Comparison of ENCODE assay signal across 7 cellular contexts in genomic region chr19:53868892-53869804, GRCh38. TPM values are rescaled to one million over a fixed set of nuclear protein-coding genes. Genes with fewer than 3 reads are reported as not detected.
DNase-seq lines count a peak whose midpoint lies in the region; ATAC-seq and FAIRE-seq lines count a peak whose summit lies in the region.

No MANE protein-coding gene starts in this region.

- peak overlapping the region; percentile 69 for H3K27ac Mint-ChIP-seq in activated naive CD4-positive, alpha-beta T cell treated with anti-CD3 and anti-CD28 coated beads for 36 hours

- CTCF ChIA-PET in activated naive CD4-positive, alpha-beta T cell treated with anti-CD3 and anti-CD28 coated beads for 36 hours (lab: Charles Lee) = interaction anchor here (0.5 kb wide), 1 partner anchor 339 kb away, joined by 4 read pairs; no protein-coding TSS in a partner anchor

- no peaks in the 10 kb centered on the region for H3K27me3 Mint-ChIP-seq in activated naive CD4-positive, alpha-beta T cell treated with anti-CD3 and anti-CD28 coated beads for 36 hours (ENCODE audit: low read depth)

- H3K36me3 Mint-ChIP-seq in activated naive CD4-positive, alpha-beta T cell treated with anti-CD3 and anti-CD28 coated beads for 36 hours (ENCODE audit: low read depth) = peaks cover 8% of the 10 kb centered on the region

- peak; percentile 51 for ATAC-seq in HG03432 (IDR thresholded peaks at IDR 0.05; ENCODE audit: unreplicated experiment)

- peak overlapping the region; percentile 76 for H3K4me3 Mint-ChIP-seq in activated naive CD4-positive, alpha-beta T cell treated with anti-CD3 and anti-CD28 coated beads for 36 hours

- peak; percentile 74 for FAIRE-seq in GM18507 (lab: Jason Lieb, UNC)
- no peak for FAIRE-seq in frontal cortex (lab: Jason Lieb, UNC)

- peaks cover 51% of the 10 kb centered on the region for H3K4me1 Mint-ChIP-seq in activated naive CD4-positive, alpha-beta T cell treated with anti-CD3 and anti-CD28 coated beads for 36 hours (ENCODE audit: low read depth)

- H3K9me3 Mint-ChIP-seq in activated naive CD4-positive, alpha-beta T cell treated with anti-CD3 and anti-CD28 coated beads for 36 hours = no peaks in the 10 kb centered on the region

- intact Hi-C loops in activated naive CD4-positive, alpha-beta T cell treated with anti-CD3 and anti-CD28 coated beads for 36 hours (cut with micrococcal nuclease) = loop anchor here (1.0 to 10.0 kb wide), 6 partner anchors 8 to 674 kb away; partner anchors contain the start of genes LAIR1, NDUFA3, OSCAR and ZNF665

- in situ Hi-C loops in SK-MEL-5 (cut with HindIII; ENCODE audit: low pct_unique_long_range_greater_than_20kb, low sequenced_read_pairs) = no loop called here

- peak overlapping the region; percentile 83 for H3K27ac ChIP-seq in substantia nigra (ENCODE audit: low read depth, low read length, poor library complexity, severe bottlenecking)

- DNase-seq in GM18507 (ENCODE audit: extremely low spot score, insufficient read length, low read depth) (no peak), SK-MEL-5 (ENCODE audit: low read depth, low spot score) (peak; percentile 79), frontal cortex (ENCODE audit: low spot score in 2 of 2) (peak; percentile 78 to 83), nucleus accumbens (lab: John Stamatoyannopoulos, UW) (peak in 47 of 56 donors; percentile 16 to 84 (median 50)), substantia nigra (lab: John Stamatoyannopoulos, UW) (peak in 47 of 49 donors; percentile 13 to 89 (median 54))
- peak; percentile 82 for DNase-seq in activated naive CD4-positive, alpha-beta T cell treated with anti-CD3 and anti-CD28 coated beads for 36 hours

RNA-seq across cellular contexts. Expression of gene MYADM, which starts 1.5 kb away (rescaled TPM):
- 4.0 and 4.5 TPM in 2 replicates for total RNA-seq in SK-MEL-5 (2014; rRNA removed; shearing (Covaris generic))
- 17.8 and 23.4 TPM in 2 replicates for polyA plus RNA-seq in SK-MEL-5 (2015; cell fraction: cytosol; rRNA removed)
- 2.6 and 14.3 TPM in 2 replicates for polyA plus RNA-seq in SK-MEL-5 (2015; cell fraction: nucleus; rRNA removed)
- total RNA-seq in activated naive CD4-positive, alpha-beta T cell treated with anti-CD3 and anti-CD28 coated beads for 36 hours = 10 to 100 TPM; 13.6 to 13.9 TPM
- total RNA-seq in frontal cortex = 2.4 TPM

RNA-seq across cellular contexts. Expression of gene PRKCG, which starts 12.8 kb away (rescaled TPM):
- not detected in 2 replicates for total RNA-seq in SK-MEL-5 (2014; rRNA removed; shearing (Covaris generic))
- polyA plus RNA-seq in SK-MEL-5 (2015; cell fraction: cytosol; rRNA removed) = 0.07 and 0.18 TPM in 2 replicates
- polyA plus RNA-seq in SK-MEL-5 (2015; cell fraction: nucleus; rRNA removed) = not detected in 2 replicates
- total RNA-seq in activated naive CD4-positive, alpha-beta T cell treated with anti-CD3 and anti-CD28 coated beads for 36 hours = not detected
- 1.2 TPM for total RNA-seq in frontal cortex

RNA-seq across cellular contexts. Expression of gene CACNG7, which starts 39.9 kb away (rescaled TPM):
- total RNA-seq in SK-MEL-5 (2014; rRNA removed; shearing (Covaris generic)) = not detected in 2 replicates
- polyA plus RNA-seq in SK-MEL-5 (2015; cell fraction: cytosol; rRNA removed) = 0.09 and 0.24 TPM in 2 replicates
- polyA plus RNA-seq in SK-MEL-5 (2015; cell fraction: nucleus; rRNA removed) = 0.47 TPM in 1 of 2 replicates, not detected in the other
- total RNA-seq in activated naive CD4-positive, alpha-beta T cell treated with anti-CD3 and anti-CD28 coated beads for 36 hours = not detected
- total RNA-seq in frontal cortex = 4.9 TPM

RNA-seq across cellular contexts. Expression of gene NLRP12, which starts 45.0 kb away (rescaled TPM):
- total RNA-seq in SK-MEL-5 (2014; rRNA removed; shearing (Covaris generic)) = not detected in 2 replicates
- polyA plus RNA-seq in SK-MEL-5 (2015; cell fraction: cytosol; rRNA removed) = 0.06 TPM in 1 of 2 replicates, not detected in the other
- not detected in 2 replicates for polyA plus RNA-seq in SK-MEL-5 (2015; cell fraction: nucleus; rRNA removed)
- total RNA-seq in activated naive CD4-positive, alpha-beta T cell treated with anti-CD3 and anti-CD28 coated beads for 36 hours = not detected
- under 0.01 TPM for total RNA-seq in frontal cortex
